In genomic region chr22:31290494-31291402, GRCh38 we compare ENCODE assay signal across 8 cellular contexts. TPM values are rescaled to one million over a fixed set of nuclear protein-coding genes. Genes with fewer than 3 reads are reported as not detected.
DNase-seq lines count a peak whose midpoint lies in the region; ATAC-seq and TF ChIP-seq lines count a peak whose summit lies in the region.

No MANE protein-coding gene starts in this region.

- peak; percentile 90 for ATAC-seq in GM21390 (IDR thresholded peaks at IDR 0.05; ENCODE audit: unreplicated experiment)
- ATAC-seq in mucosa of descending colon, result peak; percentile 86

- H3F3A ChIP-seq in OCI-LY1 (ENCODE audit: insufficient read depth, low read length), result peaks cover 6% of the 10 kb centered on the region; the same call in 1 of the 2 replicates

- H3K27ac ChIP-seq in HUES48 (ENCODE audit: low read depth, low read length) (no peak overlapping the region), OCI-LY1 (ENCODE audit: low read depth, low read length, poor library complexity, severe bottlenecking) (peak overlapping the region; percentile 96)

- H3K9ac ChIP-seq in HUES48 (ENCODE audit: low read depth, low read length) (peak overlapping the region; percentile 10; the same call in 1 of the 2 replicates), OCI-LY1 (ENCODE audit: low read length) (peak overlapping the region; percentile 91)

- H3K79me2 ChIP-seq in OCI-LY1 (ENCODE audit: insufficient read depth, low read length), result no peaks in the 10 kb centered on the region

- no peaks in the 10 kb centered on the region for H3K9me3 ChIP-seq in HUES48 (ENCODE audit: control insufficient read depth, insufficient read depth, low read length)
- H3K9me3 ChIP-seq in OCI-LY1 (ENCODE audit: low read length), result no peaks in the 10 kb centered on the region
- H3K9me3 ChIP-seq in mucosa of descending colon, result no peaks in the 10 kb centered on the region

- no peaks in the 10 kb centered on the region for H3K9me2 ChIP-seq in OCI-LY1 (ENCODE audit: low read depth, low read length)

- H2AFZ ChIP-seq in OCI-LY1 (ENCODE audit: low read length), result no peak overlapping the region

- H3K36me3 ChIP-seq in HUES48 (ENCODE audit: control insufficient read depth, insufficient read depth, low read length) (no peaks in the 10 kb centered on the region), OCI-LY1 (ENCODE audit: insufficient read depth, low read length) (peaks cover 32% of the 10 kb centered on the region; the same call in 1 of the 2 replicates), mucosa of descending colon (ENCODE audit: low read depth) (no peaks in the 10 kb centered on the region)

- DNase-seq in Caki2 (ENCODE audit: low read depth) (peak; percentile 89), activated T-cell treated with anti-CD3 and anti-CD28 coated beads for 24 hours (ENCODE audit: low read depth) (peak; percentile 90), epidermal melanocyte (ENCODE audit: insufficient read length, low spot score) (peak; percentile 95), mucosa of descending colon (peak; percentile 97 to 99 (median 98))
- DNase-seq in stimulated activated CD8-positive, alpha-beta memory T cell treated with anti-CD3 and anti-CD28 coated beads, Interleukin-4, amount 100 ng/mL, for 24 hours (ENCODE audit: low read depth), result peak; percentile 91

- in situ Hi-C loops in Caki2 (cut with HindIII; ENCODE audit: low pct_unique_long_range_greater_than_20kb, low sequenced_read_pairs), result no loop called here

- peak overlapping the region; percentile 60 for H3K4me3 ChIP-seq in HUES48 (ENCODE audit: low read depth, low read length)
- H3K4me3 ChIP-seq in OCI-LY1 (ENCODE audit: low read depth, low read length, poor library complexity, severe bottlenecking), result peak overlapping the region; percentile 87
- peak overlapping the region; percentile 43 for H3K4me3 ChIP-seq in mucosa of descending colon

- peaks cover 5% of the 10 kb centered on the region for H3K4me1 ChIP-seq in HUES48 (ENCODE audit: control insufficient read depth, insufficient read depth, low read length)
- H3K4me1 ChIP-seq in OCI-LY1 (ENCODE audit: insufficient read depth, low read length, severe bottlenecking), result peaks cover 70% of the 10 kb centered on the region
- H3K4me1 ChIP-seq in mucosa of descending colon (ENCODE audit: low read depth), result peaks cover 28% of the 10 kb centered on the region

- intact Hi-C loops in mucosa of descending colon (cut with DNase I, micrococcal nuclease), result no loop called here

- TF ChIP-seq CTCF in OCI-LY1 (IDR thresholded peaks at IDR 0.05; ENCODE audit: low read length) (no peak), mucosa of descending colon (IDR thresholded peaks at IDR 0.05) (no peak)

- no peaks in the 10 kb centered on the region for H4K20me1 ChIP-seq in OCI-LY1 (ENCODE audit: insufficient read depth, low read length)

- peaks cover 20% of the 10 kb centered on the region for H3K27me3 ChIP-seq in HUES48 (ENCODE audit: control insufficient read depth, insufficient read depth, low read length)
- no peaks in the 10 kb centered on the region for H3K27me3 ChIP-seq in OCI-LY1 (ENCODE audit: insufficient read depth, low read length)

- peak overlapping the region; percentile 78 for H3K4me2 ChIP-seq in OCI-LY1 (ENCODE audit: low read length)

RNA-seq across cellular contexts. Expression of gene PIK3IP1, which starts 1.5 kb away (rescaled TPM):
- total RNA-seq in Caki2 (2014; rRNA removed; shearing (Covaris generic); ENCODE audit: low replicate concordance), result 2.2 and 6.5 TPM in 2 replicates
- 10 to 100 TPM; 17.1 to 24.7 (median 22.8) TPM for total RNA-seq in mucosa of descending colon

RNA-seq across cellular contexts. Expression of gene PATZ1, which starts 55.4 kb away (rescaled TPM):
- total RNA-seq in Caki2 (2014; rRNA removed; shearing (Covaris generic); ENCODE audit: low replicate concordance), result 23.7 and 27.4 TPM in 2 replicates
- total RNA-seq in mucosa of descending colon, result 10 to 100 TPM; 16.5 to 23.1 (median 16.9) TPM
